12 cellular contexts compared by ENCODE assay signal in the genomic region with DNA sequence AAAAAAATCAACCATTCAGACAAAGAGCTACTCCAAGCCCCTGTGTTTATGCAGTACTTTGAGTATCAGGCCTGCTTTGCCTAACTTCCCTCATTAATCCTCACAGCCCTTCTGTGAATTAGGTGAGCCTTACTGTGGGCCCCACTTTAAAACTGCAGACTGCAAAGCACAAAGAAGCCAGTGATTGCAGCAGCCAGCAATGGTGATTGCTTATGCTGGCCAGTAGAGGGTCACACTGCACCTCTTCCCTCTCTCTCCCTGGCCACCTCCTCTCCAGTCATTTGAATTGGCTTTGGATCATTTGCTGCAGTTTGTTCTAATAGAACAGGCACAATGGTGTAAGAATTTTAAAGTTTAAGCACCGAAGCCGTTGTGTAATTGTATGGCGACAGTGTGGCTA.
DNase-seq lines count a peak whose midpoint lies in the region; ATAC-seq and TF ChIP-seq lines count a peak whose summit lies in the region.
"Had no signal": no experiment of that assay in that cellular context is flagged by ENCODE, and none has a peak within 500 bp of the region (broad histone marks: within the 10 kb centered on the region; RNA-seq: fewer than 3 reads in every experiment).

No MANE protein-coding gene starts in this region.

- no peaks in the 10 kb centered on the region for H3K27me3 Mint-ChIP-seq in type B pancreatic cell

- H3K9me3 ChIP-seq in heart left ventricle (no peaks in the 10 kb centered on the region), NT2/D1 (ENCODE audit: insufficient read depth, low read length) (peaks cover 6% of the 10 kb centered on the region; the same call in 1 of the 2 replicates), iPS-18a (ENCODE audit: control insufficient read depth, low read depth, low read length) (no peaks in the 10 kb centered on the region), Peyer's patch (no peaks in the 10 kb centered on the region)
- H3K9me3 ChIP-seq: body of pancreas had no signal

- no peaks in the 10 kb centered on the region for H3K9me3 Mint-ChIP-seq in type B pancreatic cell
- H3K9me3 Mint-ChIP-seq: stimulated activated naive B cell treated with anti-CD40 and anti-IgM and Interleukin-4, amounts not matched to agents 10 μg/mL and 1 μg/mL and 100 μg/mL, for 72 hours had no signal

- peaks cover 35% of the 10 kb centered on the region for H3K4me1 Mint-ChIP-seq in type B pancreatic cell (ENCODE audit: unreplicated experiment)

- TF ChIP-seq POLR2A in heart left ventricle (IDR thresholded peaks at IDR 0.05): no peak
- TF ChIP-seq POLR2A in Peyer's patch (IDR thresholded peaks at IDR 0.05): no peak

- no peak for DNase-seq in heart left ventricle
- DNase-seq in cardiac septum (ENCODE audit: low spot score): no peak
- DNase-seq in NT2/D1 (ENCODE audit: low read depth, low spot score): peak; percentile 43
- DNase-seq in type B pancreatic cell (ENCODE audit: extremely low spot score, unreplicated experiment): no peak
- DNase-seq in Peyer's patch: no peak
- DNase-seq in NCI-H2171 (lab: John Stamatoyannopoulos, UW): no peak
- DNase-seq in posterior vena cava (ENCODE audit: low spot score): no peak
- DNase-seq: IMR-90; stimulated activated naive B cell treated with anti-CD40 and anti-IgM and Interleukin-4, amounts not matched to agents 10 μg/mL and 1 μg/mL and 100 μg/mL, for 72 hours; T1000 had no signal

- H3K4me1 ChIP-seq in heart left ventricle: peaks cover 0 to 22% (median 9%) of the 10 kb centered on the region in 12 donors
- no peaks in the 10 kb centered on the region for H3K4me1 ChIP-seq in NT2/D1 (ENCODE audit: insufficient read depth, insufficient read length)
- H3K4me1 ChIP-seq in iPS-18a (ENCODE audit: control insufficient read depth, low read depth, low read length): peaks cover 6% of the 10 kb centered on the region
- H3K4me1 ChIP-seq in Peyer's patch: peaks cover 0 to 6% (median 2%) of the 10 kb centered on the region in 4 donors

- H3K9ac ChIP-seq in NT2/D1 (ENCODE audit: insufficient read length, low read depth): no peak overlapping the region
- H3K9ac ChIP-seq in iPS-18a (ENCODE audit: low read length): peak overlapping the region; percentile 20

- peak overlapping the region; percentile 67 for H3K4me3 Mint-ChIP-seq in type B pancreatic cell
- H3K4me3 Mint-ChIP-seq: stimulated activated naive B cell treated with anti-CD40 and anti-IgM and Interleukin-4, amounts not matched to agents 10 μg/mL and 1 μg/mL and 100 μg/mL, for 72 hours had no signal

- H3K27ac ChIP-seq in heart left ventricle (peak overlapping the region in 7 of 12 donors; percentile 22 to 78 (median 67)), iPS-18a (ENCODE audit: low read length) (no peak overlapping the region), Peyer's patch (no peak overlapping the region)
- H3K27ac ChIP-seq: body of pancreas had no signal

- 51 to 93% (median 88%) methylated on average over 3 of the region's 3 CpGs for WGBS in heart left ventricle, 4 donors

- H3K36me3 ChIP-seq in heart left ventricle: no peaks in the 10 kb centered on the region
- H3K36me3 ChIP-seq in NT2/D1 (ENCODE audit: insufficient read depth, insufficient read length, low read length): no peaks in the 10 kb centered on the region
- no peaks in the 10 kb centered on the region for H3K36me3 ChIP-seq in iPS-18a (ENCODE audit: control insufficient read depth, low read depth, low read length)
- H3K36me3 ChIP-seq in Peyer's patch: no peaks in the 10 kb centered on the region

- peak overlapping the region; percentile 66 for H3K27ac Mint-ChIP-seq in type B pancreatic cell
- H3K27ac Mint-ChIP-seq: stimulated activated naive B cell treated with anti-CD40 and anti-IgM and Interleukin-4, amounts not matched to agents 10 μg/mL and 1 μg/mL and 100 μg/mL, for 72 hours had no signal

- H3K36me3 Mint-ChIP-seq in type B pancreatic cell: peaks cover 4% of the 10 kb centered on the region
- H3K36me3 Mint-ChIP-seq: stimulated activated naive B cell treated with anti-CD40 and anti-IgM and Interleukin-4, amounts not matched to agents 10 μg/mL and 1 μg/mL and 100 μg/mL, for 72 hours had no signal

- ATAC-seq in heart left ventricle: no peak
- ATAC-seq: body of pancreas; stimulated activated naive B cell treated with anti-CD40 and anti-IgM and Interleukin-4, amounts not matched to agents 10 μg/mL and 1 μg/mL and 100 μg/mL, for 72 hours had no signal

- intact Hi-C loops in heart left ventricle (cut with DNase I) (loop anchor here in 3 of 10 donors (2.0 to 5.0 kb wide), 3 partner anchors 70 to 104 kb away; a partner anchor contains a TSS), cardiac septum (cut with DNase I) (no loop called here), posterior vena cava (cut with DNase I) (no loop called here)

- TF ChIP-seq CTCF in heart left ventricle (IDR thresholded peaks at IDR 0.05) (peak in 2 of 12 donors; percentile 30 to 51), type B pancreatic cell (conservative IDR thresholded peaks at IDR 0.05) (peak; percentile 77), Peyer's patch (IDR thresholded peaks at IDR 0.05) (peak in 1 of 6 experiments; percentile 54)

- peaks cover 0 to 2% (median 0%) of the 10 kb centered on the region in 9 donors for H3K27me3 ChIP-seq in heart left ventricle
- H3K27me3 ChIP-seq in NT2/D1 (ENCODE audit: insufficient read depth, insufficient read length): no peaks in the 10 kb centered on the region
- H3K27me3 ChIP-seq in iPS-18a (ENCODE audit: control insufficient read depth, insufficient read depth, low read length): no peaks in the 10 kb centered on the region
- no peaks in the 10 kb centered on the region for H3K27me3 ChIP-seq in Peyer's patch
- H3K27me3 ChIP-seq: body of pancreas had no signal

- H3K4me3 ChIP-seq in heart left ventricle: peak overlapping the region in 1 of 12 donors; percentile 4
- no peak overlapping the region for H3K4me3 ChIP-seq in NT2/D1 (ENCODE audit: insufficient read length, low read depth)
- no peak overlapping the region for H3K4me3 ChIP-seq in iPS-18a (ENCODE audit: low read length)
- H3K4me3 ChIP-seq in Peyer's patch: no peak overlapping the region
- H3K4me3 ChIP-seq: body of pancreas had no signal

Comparison
In these comparisons a context has a peak if more than half of its experiments do, and no peak if none do; other contexts are left out.
1. H3K27ac ChIP-seq: peak in heart left ventricle (7 of 12); none in iPS-18a (single experiment) and Peyer's patch (0 of 4).